In the genomic region with DNA sequence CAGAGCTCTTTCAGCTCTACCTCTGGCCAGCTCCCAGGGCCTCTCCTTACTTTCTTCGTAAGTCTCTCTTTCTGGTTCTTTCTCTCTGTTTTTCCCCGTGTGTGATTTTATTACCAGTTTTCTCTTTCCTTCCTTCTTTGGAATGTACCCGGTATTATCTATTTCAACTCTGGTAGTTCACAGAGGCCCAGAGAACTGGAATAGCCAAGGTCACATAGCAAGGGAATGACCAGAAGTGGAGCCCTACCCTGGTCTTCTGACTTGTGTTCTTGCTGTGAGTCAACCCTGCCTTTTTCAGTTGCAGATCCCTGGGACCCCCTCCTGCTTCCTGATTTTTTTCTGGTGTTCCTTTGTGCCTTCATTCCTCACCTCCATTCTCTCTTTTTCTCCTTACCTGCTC, we compare ENCODE assay signal across 15 cellular contexts. TPM values are rescaled to one million over a fixed set of nuclear protein-coding genes. Genes with fewer than 3 reads are reported as not detected.
A peak's percentile ranks its signal among the peaks of the same experiment; 100 is the strongest.
DNase-seq lines count a peak whose midpoint lies in the region; ATAC-seq, FAIRE-seq and TF ChIP-seq lines count a peak whose summit lies in the region.
"Had no signal": no experiment of that assay in that cellular context is flagged by ENCODE, and none has a peak within 500 bp of the region (broad histone marks: within the 10 kb centered on the region; RNA-seq: fewer than 3 reads in every experiment).

No MANE protein-coding gene starts in this region.

- DNase-seq in HepG2 (ENCODE audit: low spot score) (peak; percentile 18), right lobe of liver (no peak), body of pancreas (no peak), left lung (no peak), vagina (ENCODE audit: extremely low spot score in 2 of 2) (no peak), COR-L47 (lab: John Stamatoyannopoulos, UW) (no peak), SK-N-DZ (ENCODE audit: low spot score) (no peak), OCI-M2 (lab: John Stamatoyannopoulos, UW; ENCODE audit: unreplicated experiment) (no peak)
- DNase-seq: activated CD4-positive, alpha-beta T cell treated with anti-CD3 and anti-CD28 coated beads for 4 hours; activated T-cell treated with anti-CD3 and anti-CD28 coated beads, Interleukin-2, amount 50 U/mL, for 24 hours; Right ventricle myocardium superior had no signal

- CTCF ChIA-PET in HepG2 (lab: Yijun Ruan, JAX; ENCODE audit: low intra/inter-chr PET ratio, low total read pairs) = interaction anchor here (0.6 to 2.2 kb wide), 2 partner anchors 55 to 94 kb away, joined by 5 to 7 read pairs; no protein-coding TSS in a partner anchor

- ATAC-seq in HepG2 = no peak; the same call in 2 of the 3 replicates
- no peak for ATAC-seq in right lobe of liver
- no peak for ATAC-seq in body of pancreas
- peak; percentile 5 for ATAC-seq in left lung

- TF ChIP-seq EP300 in HepG2 (IDR thresholded peaks at IDR 0.05; ENCODE audit: low read depth in 2 of 2, low read length in 2 of 2) (no peak), HepG2 (CRISPR knock-in tag; IDR thresholded peaks at IDR 0.05; ENCODE audit: borderline replicate concordance) (no peak)

- POLR2A ChIA-PET in HepG2 (lab: Yijun Ruan, JAX) = no interaction called here

- no peak for TF ChIP-seq CTCF in HepG2 (CRISPR knock-in tag; IDR thresholded peaks at IDR 0.05)
- TF ChIP-seq CTCF in right lobe of liver (IDR thresholded peaks at IDR 0.05) = no peak
- no peak for TF ChIP-seq CTCF in body of pancreas (IDR thresholded peaks at IDR 0.05)
- no peak for TF ChIP-seq CTCF in left lung (IDR thresholded peaks at IDR 0.05)
- no peak for TF ChIP-seq CTCF in vagina (IDR thresholded peaks at IDR 0.05)

- intact Hi-C loops in HepG2 (cut with micrococcal nuclease; ENCODE audit: unreplicated experiment) (no loop called here), right lobe of liver (cut with DNase I) (no loop called here), body of pancreas (cut with DNase I) (no loop called here), left lung (cut with DNase I) (no loop called here), vagina (cut with DNase I) (no loop called here)

- H3K27me3 ChIP-seq in HepG2 (ENCODE audit: control insufficient read depth in 1 of 2, insufficient read depth in 2 of 2, low read length in 2 of 2) (peaks cover 1 to 40% of the 10 kb centered on the region in 2 experiments; a peak in 4 of 5 replicates), right lobe of liver (peaks cover 0 to 9% of the 10 kb centered on the region in 2 donors), body of pancreas (peaks cover 0 to 4% of the 10 kb centered on the region in 2 donors), left lung (peaks cover 19 to 87% of the 10 kb centered on the region in 2 donors), vagina (no peaks in the 10 kb centered on the region)

- H3K4me2 ChIP-seq in HepG2 (ENCODE audit: low read depth, low read length) = peak overlapping the region; percentile 95; the same call in 1 of the 2 replicates

- H3K27ac ChIP-seq in HepG2 (ENCODE audit: extremely low read length, insufficient read depth, low read length) (no peak overlapping the region), right lobe of liver (no peak overlapping the region), body of pancreas (peak overlapping the region; percentile 6 to 73 (median 36)), left lung (peak overlapping the region in 1 of 2 donors; percentile 38), vagina (peak overlapping the region; percentile 79)
- H3K27ac ChIP-seq: thoracic aorta had no signal

- no peak overlapping the region for H2AFZ ChIP-seq in HepG2 (ENCODE audit: low read length)

- no TSS peak for BruUV-seq in HepG2 (replicated peaks; lab: Mats Ljungman, UMichigan)

- no peak for FAIRE-seq in HepG2 (lab: Jason Lieb, UNC)
- FAIRE-seq: colon had no signal

- H3K9me3 ChIP-seq in HepG2 (ENCODE audit: low read length) = no peaks in the 10 kb centered on the region
- H3K9me3 ChIP-seq in right lobe of liver = no peaks in the 10 kb centered on the region
- H3K9me3 ChIP-seq in body of pancreas = no peaks in the 10 kb centered on the region
- no peaks in the 10 kb centered on the region for H3K9me3 ChIP-seq in left lung
- no peaks in the 10 kb centered on the region for H3K9me3 ChIP-seq in vagina
- H3K9me3 ChIP-seq: thoracic aorta had no signal

- no peaks in the 10 kb centered on the region for H4K20me1 ChIP-seq in HepG2 (ENCODE audit: insufficient read depth, low read length)

- no peak for TF ChIP-seq POLR2A in HepG2 (IDR thresholded peaks at IDR 0.05; ENCODE audit: insufficient read depth in 1 of 2, low read depth in 2 of 2, low read length in 2 of 2)
- TF ChIP-seq POLR2A in right lobe of liver (IDR thresholded peaks at IDR 0.05) = no peak
- no peak for TF ChIP-seq POLR2A in body of pancreas (IDR thresholded peaks at IDR 0.05)
- no peak for TF ChIP-seq POLR2A in vagina (IDR thresholded peaks at IDR 0.05)

- 34% methylated on average over 3 of the region's 3 CpGs for WGBS in HepG2 (ENCODE audit: low lambda C conversion rate)
- WGBS in right lobe of liver (ENCODE audit: insufficient coverage, low coverage, low lambda C conversion rate, missing lambda C conversion rate) = 8% methylated on average over 2 of the region's 3 CpGs
- 27 to 35% methylated on average over 3 of the region's 3 CpGs for WGBS in body of pancreas, 2 donors

- H3K4me3 ChIP-seq in HepG2 (replicated peaks in 1 of 3; ENCODE audit: insufficient read depth in 1 of 3, low read depth in 2 of 3, low read length in 3 of 3) (0 out of 6 replicates have a peak overlapping the region, but pooled peaks of 1 of the 3 experiments have one; percentile 77), right lobe of liver (no peak overlapping the region), body of pancreas (no peak overlapping the region), left lung (no peak overlapping the region), vagina (peak overlapping the region in 1 of 2 donors; percentile 65)

- H3K79me2 ChIP-seq in HepG2 (ENCODE audit: insufficient read depth, low read length) = no peaks in the 10 kb centered on the region

- in situ Hi-C loops in HepG2 (cut with HindIII; ENCODE audit: extremely low pct_ligation_motif_present, low pct_unique_long_range_greater_than_20kb) = no loop called here

- H3K9ac ChIP-seq in HepG2 (ENCODE audit: insufficient read depth, low read depth, low read length) = no peak overlapping the region

- peaks cover 47% of the 10 kb centered on the region for H3K4me1 ChIP-seq in HepG2 (ENCODE audit: insufficient read depth, low read length)
- H3K4me1 ChIP-seq in right lobe of liver = peaks cover 0 to 12% (median 0%) of the 10 kb centered on the region in 4 donors
- H3K4me1 ChIP-seq in body of pancreas = peaks cover 26% of the 10 kb centered on the region
- H3K4me1 ChIP-seq in left lung = peaks cover 0 to 15% of the 10 kb centered on the region in 2 donors
- peaks cover 38% of the 10 kb centered on the region for H3K4me1 ChIP-seq in vagina

- H3K36me3 ChIP-seq in HepG2 (replicated peaks in 1 of 2; ENCODE audit: control insufficient read depth in 1 of 2, insufficient read depth in 2 of 2, low read length in 2 of 2) (no peaks in the 10 kb centered on the region), right lobe of liver (no peaks in the 10 kb centered on the region), body of pancreas (replicated peaks in 1 of 2; ENCODE audit: insufficient read depth in 1 of 2, low read depth in 2 of 2) (no peaks in the 10 kb centered on the region), left lung (peaks cover 0 to under 1% of the 10 kb centered on the region in 2 donors), vagina (no peaks in the 10 kb centered on the region)
- H3K36me3 ChIP-seq: thoracic aorta had no signal

- TF ChIP-seq RAD21 in HepG2 (CRISPR knock-in tag; IDR thresholded peaks at IDR 0.05) = no peak

RNA-seq across cellular contexts. Expression of gene RNF39, which starts 0.8 kb away (rescaled TPM):
- total RNA-seq in HepG2 (2016; rRNA removed; fragmentation: Illumina TruSeq; extraction: Trizol) = 0.13 TPM in 2 replicates
- not detected in 2 replicates for total RNA-seq in HepG2 (2016; cell fraction: cytosol; rRNA removed; fragmentation: Illumina TruSeq; extraction: Trizol; ENCODE audit: low read depth)
- 0.24 TPM in 1 of 2 replicates, not detected in the other for total RNA-seq in HepG2 (2016; cell fraction: insoluble cytoplasmic fraction; rRNA removed; fragmentation: Illumina TruSeq; extraction: Trizol)
- 0.07 and 0.09 TPM in 2 replicates for total RNA-seq in HepG2 (2016; cell fraction: membrane; rRNA removed; fragmentation: Illumina TruSeq; extraction: Trizol)
- total RNA-seq in HepG2 (2016; cell fraction: nucleus; rRNA removed; fragmentation: Illumina TruSeq; extraction: Trizol) = not detected in 2 replicates
- polyA plus RNA-seq in HepG2 (2011; rRNA removed) = 1.8 and 2.2 TPM in 2 replicates
- polyA plus RNA-seq in HepG2 (2011; cell fraction: cytosol; rRNA removed) = 1.9 and 2.2 TPM in 2 replicates
- 0.76 and 1.4 TPM in 2 replicates for polyA plus RNA-seq in HepG2 (2011; cell fraction: nucleus; rRNA removed)
- 3.2 and 3.8 TPM in 2 replicates for polyA plus RNA-seq in HepG2 (2012)
- not detected in 2 replicates for polyA plus RNA-seq in HepG2 (2016; cell fraction: cytosol; fragmentation: Illumina TruSeq; extraction: Trizol; ENCODE audit: low read depth)
- 0.37 and 0.41 TPM in 2 replicates for polyA plus RNA-seq in HepG2 (2016; cell fraction: insoluble cytoplasmic fraction; fragmentation: Illumina TruSeq; extraction: Trizol; ENCODE audit: low read depth)
- polyA plus RNA-seq in HepG2 (2016; cell fraction: membrane; fragmentation: Illumina TruSeq; extraction: Trizol; ENCODE audit: low read depth) = not detected in 2 replicates
- polyA plus RNA-seq in HepG2 (2016; cell fraction: nucleus; fragmentation: Illumina TruSeq; extraction: Trizol; ENCODE audit: insufficient read depth, low read depth) = 0.23 and 0.78 TPM in 2 replicates
- polyA minus RNA-seq in HepG2 (2011; rRNA and poly(A)+ RNA removed; ENCODE audit: low replicate concordance) = 0.26 and 0.84 TPM in 2 replicates
- polyA minus RNA-seq in HepG2 (2011; cell fraction: cytosol; rRNA and poly(A)+ RNA removed) = 0.62 and 1.1 TPM in 2 replicates
- 0.37 and 0.39 TPM in 2 replicates for polyA minus RNA-seq in HepG2 (2011; cell fraction: nucleus; rRNA and poly(A)+ RNA removed)
- total RNA-seq in right lobe of liver = not detected
- 1 to 10 TPM in 1 of 2 donors, not detected in 1; 1.6 TPM for total RNA-seq in body of pancreas
- 1 to 10 TPM; 2.7 to 3.2 TPM for total RNA-seq in left lung
- 18.2 TPM for total RNA-seq in vagina
- polyA plus RNA-seq in SK-N-DZ (2014; cell fraction: cytosol; rRNA removed) = 0.20 and 0.45 TPM in 2 replicates
- polyA plus RNA-seq in SK-N-DZ (2014; cell fraction: nucleus; rRNA removed) = 0.07 and 0.14 TPM in 2 replicates
- total RNA-seq: Right ventricle myocardium superior, sciatic nerve, thoracic aorta had no signal
- polyA plus RNA-seq: neural cell had no signal

RNA-seq across cellular contexts. Expression of gene PPP1R11, which starts 9.3 kb away (rescaled TPM):
- total RNA-seq in HepG2 (2016; rRNA removed; fragmentation: Illumina TruSeq; extraction: Trizol) (32.1 and 33.1 TPM in 2 replicates), right lobe of liver (10 to 100 TPM; 22.9 to 37.2 (median 25.7) TPM), body of pancreas (10 to 100 TPM; 18.9 to 34.3 TPM), left lung (10 to 100 TPM; 57.0 to 60.0 TPM), vagina (19.6 TPM)
- 17.1 and 17.7 TPM in 2 replicates for total RNA-seq in HepG2 (2016; cell fraction: cytosol; rRNA removed; fragmentation: Illumina TruSeq; extraction: Trizol; ENCODE audit: low read depth)
- 31.5 and 34.5 TPM in 2 replicates for total RNA-seq in HepG2 (2016; cell fraction: insoluble cytoplasmic fraction; rRNA removed; fragmentation: Illumina TruSeq; extraction: Trizol)
- total RNA-seq in HepG2 (2016; cell fraction: membrane; rRNA removed; fragmentation: Illumina TruSeq; extraction: Trizol) = 26.4 and 36.9 TPM in 2 replicates
- total RNA-seq in HepG2 (2016; cell fraction: nucleus; rRNA removed; fragmentation: Illumina TruSeq; extraction: Trizol) = 16.0 and 17.4 TPM in 2 replicates
- polyA plus RNA-seq in HepG2 (2011; rRNA removed) = 49.4 and 58.9 TPM in 2 replicates
- polyA plus RNA-seq in HepG2 (2011; cell fraction: cytosol; rRNA removed) = 33.3 and 45.8 TPM in 2 replicates
- polyA plus RNA-seq in HepG2 (2011; cell fraction: nucleus; rRNA removed) = 25.5 and 35.8 TPM in 2 replicates
- polyA plus RNA-seq in HepG2 (2012) = 27.5 and 31.0 TPM in 2 replicates
- polyA plus RNA-seq in HepG2 (2016; cell fraction: cytosol; fragmentation: Illumina TruSeq; extraction: Trizol; ENCODE audit: low read depth) = 22.4 and 30.7 TPM in 2 replicates
- 64.3 and 67.7 TPM in 2 replicates for polyA plus RNA-seq in HepG2 (2016; cell fraction: insoluble cytoplasmic fraction; fragmentation: Illumina TruSeq; extraction: Trizol; ENCODE audit: low read depth)
- polyA plus RNA-seq in HepG2 (2016; cell fraction: membrane; fragmentation: Illumina TruSeq; extraction: Trizol; ENCODE audit: low read depth) = 43.9 and 50.0 TPM in 2 replicates
- 36.1 and 39.4 TPM in 2 replicates for polyA plus RNA-seq in HepG2 (2016; cell fraction: nucleus; fragmentation: Illumina TruSeq; extraction: Trizol; ENCODE audit: insufficient read depth, low read depth)
- 28.0 and 38.2 TPM in 2 replicates for polyA minus RNA-seq in HepG2 (2011; rRNA and poly(A)+ RNA removed; ENCODE audit: low replicate concordance)
- 11.4 and 11.7 TPM in 2 replicates for polyA minus RNA-seq in HepG2 (2011; cell fraction: cytosol; rRNA and poly(A)+ RNA removed)
- 11.9 and 12.9 TPM in 2 replicates for polyA minus RNA-seq in HepG2 (2011; cell fraction: nucleus; rRNA and poly(A)+ RNA removed)
- polyA plus RNA-seq in SK-N-DZ (2014; cell fraction: cytosol; rRNA removed) = 35.4 and 42.7 TPM in 2 replicates
- polyA plus RNA-seq in SK-N-DZ (2014; cell fraction: nucleus; rRNA removed) = 18.3 and 21.3 TPM in 2 replicates

RNA-seq across cellular contexts. Expression of gene POLR1H, which starts 15.3 kb away (rescaled TPM):
- total RNA-seq in HepG2 (2016; rRNA removed; fragmentation: Illumina TruSeq; extraction: Trizol) (79.8 and 106 TPM in 2 replicates), right lobe of liver (10 to 100 TPM in 4 of 6 experiments, 1 to 10 TPM in 2; 9.4 to 17.8 (median 11.2) TPM), body of pancreas (10 to 100 TPM in 1 of 2 donors, 1 to 10 TPM in 1; 7.6 to 18.7 TPM), left lung (10 to 100 TPM; 21.3 to 24.7 TPM), vagina (31.2 TPM)
- 68.0 and 77.6 TPM in 2 replicates for total RNA-seq in HepG2 (2016; cell fraction: cytosol; rRNA removed; fragmentation: Illumina TruSeq; extraction: Trizol; ENCODE audit: low read depth)
- 78.8 and 117 TPM in 2 replicates for total RNA-seq in HepG2 (2016; cell fraction: insoluble cytoplasmic fraction; rRNA removed; fragmentation: Illumina TruSeq; extraction: Trizol)
- total RNA-seq in HepG2 (2016; cell fraction: membrane; rRNA removed; fragmentation: Illumina TruSeq; extraction: Trizol) = 56.9 and 64.0 TPM in 2 replicates
- total RNA-seq in HepG2 (2016; cell fraction: nucleus; rRNA removed; fragmentation: Illumina TruSeq; extraction: Trizol) = 32.8 and 35.1 TPM in 2 replicates
- 61.4 and 69.7 TPM in 2 replicates for polyA plus RNA-seq in HepG2 (2011; rRNA removed)
- 74.2 and 80.8 TPM in 2 replicates for polyA plus RNA-seq in HepG2 (2011; cell fraction: cytosol; rRNA removed)
- 39.5 and 47.6 TPM in 2 replicates for polyA plus RNA-seq in HepG2 (2011; cell fraction: nucleus; rRNA removed)
- 46.9 and 53.4 TPM in 2 replicates for polyA plus RNA-seq in HepG2 (2012)
- 30.0 and 31.4 TPM in 2 replicates for polyA plus RNA-seq in HepG2 (2016; cell fraction: cytosol; fragmentation: Illumina TruSeq; extraction: Trizol; ENCODE audit: low read depth)
- 88.1 and 103 TPM in 2 replicates for polyA plus RNA-seq in HepG2 (2016; cell fraction: insoluble cytoplasmic fraction; fragmentation: Illumina TruSeq; extraction: Trizol; ENCODE audit: low read depth)
- polyA plus RNA-seq in HepG2 (2016; cell fraction: membrane; fragmentation: Illumina TruSeq; extraction: Trizol; ENCODE audit: low read depth) = 35.2 and 36.1 TPM in 2 replicates
- polyA plus RNA-seq in HepG2 (2016; cell fraction: nucleus; fragmentation: Illumina TruSeq; extraction: Trizol; ENCODE audit: insufficient read depth, low read depth) = 48.3 and 49.2 TPM in 2 replicates
- polyA minus RNA-seq in HepG2 (2011; rRNA and poly(A)+ RNA removed; ENCODE audit: low replicate concordance) = 30.7 and 35.6 TPM in 2 replicates
- polyA minus RNA-seq in HepG2 (2011; cell fraction: cytosol; rRNA and poly(A)+ RNA removed) = 8.5 and 10.8 TPM in 2 replicates
- 10.4 and 12.1 TPM in 2 replicates for polyA minus RNA-seq in HepG2 (2011; cell fraction: nucleus; rRNA and poly(A)+ RNA removed)
- polyA plus RNA-seq in SK-N-DZ (2014; cell fraction: cytosol; rRNA removed) = 51.4 and 54.4 TPM in 2 replicates
- 33.3 and 36.2 TPM in 2 replicates for polyA plus RNA-seq in SK-N-DZ (2014; cell fraction: nucleus; rRNA removed)

RNA-seq across cellular contexts. Expression of gene TRIM31, which starts 36.6 kb away (rescaled TPM):
- total RNA-seq in HepG2 (2016; rRNA removed; fragmentation: Illumina TruSeq; extraction: Trizol) = 0.51 TPM in 1 of 2 replicates, not detected in the other
- not detected in 2 replicates for total RNA-seq in HepG2 (2016; cell fraction: cytosol; rRNA removed; fragmentation: Illumina TruSeq; extraction: Trizol; ENCODE audit: low read depth)
- 0.11 TPM in 1 of 2 replicates, not detected in the other for total RNA-seq in HepG2 (2016; cell fraction: insoluble cytoplasmic fraction; rRNA removed; fragmentation: Illumina TruSeq; extraction: Trizol)
- total RNA-seq in HepG2 (2016; cell fraction: membrane; rRNA removed; fragmentation: Illumina TruSeq; extraction: Trizol) = not detected in 2 replicates
- total RNA-seq in HepG2 (2016; cell fraction: nucleus; rRNA removed; fragmentation: Illumina TruSeq; extraction: Trizol) = 0.16 and 0.19 TPM in 2 replicates
- 0.13 and 0.33 TPM in 2 replicates for polyA plus RNA-seq in HepG2 (2011; rRNA removed)
- polyA plus RNA-seq in HepG2 (2011; cell fraction: cytosol; rRNA removed) = 0.07 and 0.09 TPM in 2 replicates
- 0.76 and 0.97 TPM in 2 replicates for polyA plus RNA-seq in HepG2 (2011; cell fraction: nucleus; rRNA removed)
- 3.9 and 7.8 TPM in 2 replicates for polyA plus RNA-seq in HepG2 (2012)
- polyA plus RNA-seq in HepG2 (2016; cell fraction: cytosol; fragmentation: Illumina TruSeq; extraction: Trizol; ENCODE audit: low read depth) = 0.08 and 0.22 TPM in 2 replicates
- not detected in 2 replicates for polyA plus RNA-seq in HepG2 (2016; cell fraction: insoluble cytoplasmic fraction; fragmentation: Illumina TruSeq; extraction: Trizol; ENCODE audit: low read depth)
- polyA plus RNA-seq in HepG2 (2016; cell fraction: membrane; fragmentation: Illumina TruSeq; extraction: Trizol; ENCODE audit: low read depth) = not detected in 2 replicates
- polyA plus RNA-seq in HepG2 (2016; cell fraction: nucleus; fragmentation: Illumina TruSeq; extraction: Trizol; ENCODE audit: insufficient read depth, low read depth) = 0.30 TPM in 1 of 2 replicates, not detected in the other
- 0.09 and 0.16 TPM in 2 replicates for polyA minus RNA-seq in HepG2 (2011; rRNA and poly(A)+ RNA removed; ENCODE audit: low replicate concordance)
- not detected in 2 replicates for polyA minus RNA-seq in HepG2 (2011; cell fraction: cytosol; rRNA and poly(A)+ RNA removed)
- polyA minus RNA-seq in HepG2 (2011; cell fraction: nucleus; rRNA and poly(A)+ RNA removed) = 1.3 and 3.5 TPM in 2 replicates
- 1 to 10 TPM in 1 of 6 experiments, under 1 TPM in 5; 0.32 to 5.1 (median 0.60) TPM for total RNA-seq in right lobe of liver
- total RNA-seq in body of pancreas = under 1 TPM in 1 of 2 donors, not detected in 1; 0.26 TPM
- total RNA-seq in left lung = under 1 TPM; 0.39 to 0.99 TPM
- total RNA-seq in vagina = not detected
- polyA plus RNA-seq in SK-N-DZ (2014; cell fraction: cytosol; rRNA removed) = not detected in 2 replicates
- not detected in 2 replicates for polyA plus RNA-seq in SK-N-DZ (2014; cell fraction: nucleus; rRNA removed)
- total RNA-seq: Right ventricle myocardium superior, sciatic nerve had no signal
- polyA plus RNA-seq: neural cell had no signal

RNA-seq across cellular contexts. Expression of gene TRIM40, which starts 59.6 kb away (rescaled TPM):
- total RNA-seq in HepG2 (2016; rRNA removed; fragmentation: Illumina TruSeq; extraction: Trizol) (0.13 TPM in 1 of 2 replicates, not detected in the other), right lobe of liver (1 to 10 TPM in 1 of 6 experiments, under 1 TPM in 1, not detected in 4; 0.18 to 5.2 TPM), body of pancreas (not detected), left lung (not detected), vagina (not detected)
- total RNA-seq in HepG2 (2016; cell fraction: cytosol; rRNA removed; fragmentation: Illumina TruSeq; extraction: Trizol; ENCODE audit: low read depth) = not detected in 2 replicates
- total RNA-seq in HepG2 (2016; cell fraction: insoluble cytoplasmic fraction; rRNA removed; fragmentation: Illumina TruSeq; extraction: Trizol) = 0.09 and 0.10 TPM in 2 replicates
- not detected in 2 replicates for total RNA-seq in HepG2 (2016; cell fraction: membrane; rRNA removed; fragmentation: Illumina TruSeq; extraction: Trizol)
- not detected in 2 replicates for total RNA-seq in HepG2 (2016; cell fraction: nucleus; rRNA removed; fragmentation: Illumina TruSeq; extraction: Trizol)
- polyA plus RNA-seq in HepG2 (2011; rRNA removed) = 0.58 and 0.88 TPM in 2 replicates
- polyA plus RNA-seq in HepG2 (2011; cell fraction: cytosol; rRNA removed) = 0.39 and 0.55 TPM in 2 replicates
- polyA plus RNA-seq in HepG2 (2011; cell fraction: nucleus; rRNA removed) = 0.53 and 0.64 TPM in 2 replicates
- 0.29 TPM in 1 of 2 replicates, not detected in the other for polyA plus RNA-seq in HepG2 (2012)
- not detected in 2 replicates for polyA plus RNA-seq in HepG2 (2016; cell fraction: cytosol; fragmentation: Illumina TruSeq; extraction: Trizol; ENCODE audit: low read depth)
- 0.12 TPM in 1 of 2 replicates, not detected in the other for polyA plus RNA-seq in HepG2 (2016; cell fraction: insoluble cytoplasmic fraction; fragmentation: Illumina TruSeq; extraction: Trizol; ENCODE audit: low read depth)
- polyA plus RNA-seq in HepG2 (2016; cell fraction: membrane; fragmentation: Illumina TruSeq; extraction: Trizol; ENCODE audit: low read depth) = not detected in 2 replicates
- polyA plus RNA-seq in HepG2 (2016; cell fraction: nucleus; fragmentation: Illumina TruSeq; extraction: Trizol; ENCODE audit: insufficient read depth, low read depth) = not detected in 2 replicates
- polyA minus RNA-seq in HepG2 (2011; rRNA and poly(A)+ RNA removed; ENCODE audit: low replicate concordance) = 0.21 and 0.82 TPM in 2 replicates
- polyA minus RNA-seq in HepG2 (2011; cell fraction: cytosol; rRNA and poly(A)+ RNA removed) = 0.69 TPM in 1 of 2 replicates, not detected in the other
- 0.64 and 0.75 TPM in 2 replicates for polyA minus RNA-seq in HepG2 (2011; cell fraction: nucleus; rRNA and poly(A)+ RNA removed)
- 0.08 TPM in 1 of 2 replicates, not detected in the other for polyA plus RNA-seq in SK-N-DZ (2014; cell fraction: cytosol; rRNA removed)
- polyA plus RNA-seq in SK-N-DZ (2014; cell fraction: nucleus; rRNA removed) = 0.09 TPM in 1 of 2 replicates, not detected in the other
- total RNA-seq: Right ventricle myocardium superior, sciatic nerve, thoracic aorta had no signal
- polyA plus RNA-seq: neural cell had no signal

Comparison
In these comparisons a context has a peak if more than half of its experiments do, and no peak if none do; other contexts are left out.
1. H3K27ac ChIP-seq: peak in body of pancreas (4 of 4) and vagina (single experiment); none in HepG2 (single experiment) and right lobe of liver (0 of 3).